ENCODE assay signal across 1 cellular context in genomic region chr6:150831577-150831976, GRCh38.
TF ChIP-seq lines count a peak whose summit lies in the region.

No MANE protein-coding gene starts in this region.

TF ChIP-seq in HepG2, 621 proteins besides CTCF, POLR2A, EP300 and RAD21:
- TF ChIP-seq NR2C2 (CRISPR knock-in tag; IDR thresholded peaks at IDR 0.05; ENCODE audit: borderline replicate concordance) (no peak), MNT (IDR thresholded peaks at IDR 0.05) (no peak), SIN3A (IDR thresholded peaks at IDR 0.05; ENCODE audit: borderline replicate concordance, low read depth, low read length) (no peak), RBM39 (IDR thresholded peaks at IDR 0.05; ENCODE audit: low read depth, low read length, poor library complexity, severe bottlenecking) (no peak), RBFOX2 (IDR thresholded peaks at IDR 0.05; ENCODE audit: low read depth, low read length) (no peak), SRY (CRISPR knock-in tag; IDR thresholded peaks at IDR 0.05) (no peak), SUZ12 (IDR thresholded peaks at IDR 0.05; ENCODE audit: low read depth, low read length) (no peak), IRF2 (CRISPR knock-in tag; IDR thresholded peaks at IDR 0.05) (no peak), NR2F6 (IDR thresholded peaks at IDR 0.05) (no peak), NR2F6 (CRISPR knock-in tag; IDR thresholded peaks at IDR 0.05) (no peak), CREBL2 (CRISPR knock-in tag; IDR thresholded peaks at IDR 0.05; ENCODE audit: borderline replicate concordance) (no peak), THRA (CRISPR knock-in tag; IDR thresholded peaks at IDR 0.05; ENCODE audit: borderline replicate concordance) (no peak), GPN1 (CRISPR knock-in tag; IDR thresholded peaks at IDR 0.05; ENCODE audit: borderline replicate concordance) (no peak), ZNF501 (CRISPR knock-in tag; IDR thresholded peaks at IDR 0.05) (no peak), PHF21A (CRISPR knock-in tag; IDR thresholded peaks at IDR 0.05) (no peak), SMAD9 (CRISPR knock-in tag; IDR thresholded peaks at IDR 0.05) (no peak), ZC3H4 (CRISPR knock-in tag; IDR thresholded peaks at IDR 0.05; ENCODE audit: borderline replicate concordance) (no peak), DRAP1 (CRISPR knock-in tag; IDR thresholded peaks at IDR 0.05) (no peak), DNMT1 (CRISPR knock-in tag; IDR thresholded peaks at IDR 0.05) (no peak), GLMP (CRISPR knock-in tag; IDR thresholded peaks at IDR 0.05; ENCODE audit: borderline replicate concordance) (no peak)
